29 cellular contexts compared by ENCODE assay signal in the genomic region with DNA sequence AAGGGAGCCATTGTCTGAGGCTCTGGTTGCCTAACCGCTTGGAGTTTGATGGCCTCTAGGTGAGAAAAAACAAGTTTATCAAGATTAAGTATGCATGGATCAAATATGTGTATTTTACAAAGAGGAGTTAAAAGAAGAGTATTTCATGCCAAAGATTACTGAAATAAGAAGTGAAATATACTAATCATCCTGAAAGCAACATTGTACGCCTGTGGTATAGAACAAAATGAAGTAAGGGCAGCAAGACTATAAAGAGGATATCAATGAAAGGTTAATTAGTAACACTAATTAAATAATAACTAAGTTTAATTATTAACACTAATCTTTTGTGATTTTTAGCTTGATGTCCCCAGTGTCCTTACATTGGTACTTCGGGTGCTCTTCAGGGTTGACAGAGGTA.
DNase-seq lines count a peak whose midpoint lies in the region; ATAC-seq lines count a peak whose summit lies in the region.
"Had no signal": no experiment of that assay in that cellular context is flagged by ENCODE, and none has a peak within 500 bp of the region (broad histone marks: within the 10 kb centered on the region; RNA-seq: fewer than 3 reads in every experiment).

No MANE protein-coding gene starts in this region.

- peaks cover 39% of the 10 kb centered on the region for H3K4me1 Mint-ChIP-seq in stimulated activated memory B cell treated with anti-CD40 and anti-IgM and Interleukin-4, amounts not matched to agents 10 μg/mL and 1 μg/mL and 100 μg/mL, for 72 hours
- H3K4me1 Mint-ChIP-seq: central memory CD8-positive, alpha-beta T cell; GM23338 had no signal

- ATAC-seq in GM19043 (IDR thresholded peaks at IDR 0.05; ENCODE audit: low read depth, unreplicated experiment) (peak; percentile 30), HG02938 (IDR thresholded peaks at IDR 0.05; ENCODE audit: unreplicated experiment) (peak; percentile 42), HG03354 (IDR thresholded peaks at IDR 0.05; ENCODE audit: poor library complexity, severe bottlenecking, unreplicated experiment) (peak; percentile 40), GM21825 (IDR thresholded peaks at IDR 0.05; ENCODE audit: unreplicated experiment) (no peak)
- no peak for ATAC-seq in stimulated activated memory B cell treated with anti-CD40 and anti-IgM and Interleukin-4, amounts not matched to agents 10 μg/mL and 1 μg/mL and 100 μg/mL, for 72 hours
- ATAC-seq: activated CD4-positive, CD25-positive, alpha-beta regulatory T cell treated with anti-CD3 and anti-CD28 coated beads, Interleukin-2, amount 50 U/mL, for 24 hours; activated T-cell treated with anti-CD3 and anti-CD28 coated beads, Interleukin-2, amount 50 U/mL, for 72 hours; esophagus mucosa; GM23338 had no signal

- peak overlapping the region; percentile 66 for H3K27ac Mint-ChIP-seq in stimulated activated memory B cell treated with anti-CD40 and anti-IgM and Interleukin-4, amounts not matched to agents 10 μg/mL and 1 μg/mL and 100 μg/mL, for 72 hours
- H3K27ac Mint-ChIP-seq: activated CD4-positive, alpha-beta memory T cell treated with anti-CD3 and anti-CD28 coated beads for 36 hours; activated T-cell treated with anti-CD3 and anti-CD28 coated beads, Interleukin-2, amount 50 U/mL, for 72 hours; endodermal cell; GM23338; T-helper 1 cell treated with Interleukin-12 subunit alpha and Interleukin-12 subunit beta and Interleukin-4 antibody, amounts not matched to agents 30 μg/mL and 1 μg/mL, for 36 hours had no signal

- no peaks in the 10 kb centered on the region for H3K27me3 Mint-ChIP-seq in stimulated activated memory B cell treated with anti-CD40 and anti-IgM and Interleukin-4, amounts not matched to agents 10 μg/mL and 1 μg/mL and 100 μg/mL, for 72 hours
- H3K27me3 Mint-ChIP-seq: activated CD4-positive, alpha-beta memory T cell treated with anti-CD3 and anti-CD28 coated beads for 36 hours; central memory CD8-positive, alpha-beta T cell; dendritic cell treated with granulocyte-macrophage colony-stimulating factor and Interleukin-4, amounts not matched to agents 40 ng/mL and 50 ng/mL, for 4 days had no signal

- no peak for DNase-seq in NOMO-1 treated with DMSO at 0.1 percent for 48 hours (lab: John Stamatoyannopoulos, UW; ENCODE audit: unreplicated experiment)
- no peak for DNase-seq in mucosa of gallbladder (ENCODE audit: low spot score)
- DNase-seq: activated CD4-positive, alpha-beta memory T cell treated with anti-CD3 and anti-CD28 coated beads for 36 hours; activated T-cell treated with anti-CD3 and anti-CD28 coated beads, Interleukin-2, amount 50 U/mL, for 72 hours; endodermal cell; glutamatergic neuron; Kasumi-1; mammary epithelial cell; NCI-H1436; NCI-H226; NCI-H526 treated with DMSO at 0.1 percent for 48 hours; NK-92 treated with Interleukin-12 subunit alpha and Interleukin-12 subunit beta, amount 100 ng/mL, for 24 hours; ovary; PC-9; SK-N-SH; stimulated activated CD4-positive, alpha-beta T cell treated with anti-CD3 and anti-CD28 coated beads, Interleukin-15, amount 100 ng/mL, for 24 hours; stimulated activated CD4-positive, alpha-beta T cell treated with anti-CD3 and anti-CD28 coated beads, Interleukin-4, amount 100 ng/mL, for 4 hours; transverse colon had no signal

- no peak overlapping the region for H3K4me3 Mint-ChIP-seq in stimulated activated memory B cell treated with anti-CD40 and anti-IgM and Interleukin-4, amounts not matched to agents 10 μg/mL and 1 μg/mL and 100 μg/mL, for 72 hours
- H3K4me3 Mint-ChIP-seq: activated CD4-positive, alpha-beta memory T cell treated with anti-CD3 and anti-CD28 coated beads for 36 hours; activated T-cell treated with anti-CD3 and anti-CD28 coated beads, Interleukin-2, amount 50 U/mL, for 72 hours; central memory CD8-positive, alpha-beta T cell; dendritic cell treated with granulocyte-macrophage colony-stimulating factor and Interleukin-4, amounts not matched to agents 40 ng/mL and 50 ng/mL, for 4 days; endodermal cell; GM23338; T-helper 1 cell treated with Interleukin-12 subunit alpha and Interleukin-12 subunit beta and Interleukin-4 antibody, amounts not matched to agents 30 μg/mL and 1 μg/mL, for 36 hours had no signal

- no peaks in the 10 kb centered on the region for H3K9me3 Mint-ChIP-seq in stimulated activated memory B cell treated with anti-CD40 and anti-IgM and Interleukin-4, amounts not matched to agents 10 μg/mL and 1 μg/mL and 100 μg/mL, for 72 hours
- H3K9me3 Mint-ChIP-seq: endodermal cell; T-helper 1 cell treated with Interleukin-12 subunit alpha and Interleukin-12 subunit beta and Interleukin-4 antibody, amounts not matched to agents 30 μg/mL and 1 μg/mL, for 36 hours had no signal

- no peaks in the 10 kb centered on the region for H3K36me3 Mint-ChIP-seq in stimulated activated memory B cell treated with anti-CD40 and anti-IgM and Interleukin-4, amounts not matched to agents 10 μg/mL and 1 μg/mL and 100 μg/mL, for 72 hours
- H3K36me3 Mint-ChIP-seq: activated CD4-positive, alpha-beta memory T cell treated with anti-CD3 and anti-CD28 coated beads for 36 hours had no signal

Comparison
In these comparisons a context has a peak if more than half of its experiments do, and no peak if none do; other contexts are left out.
1. ATAC-seq: peak in GM19043 (single experiment), HG02938 (single experiment) and HG03354 (single experiment); none in stimulated activated memory B cell treated with anti-CD40 and anti-IgM and Interleukin-4, amounts not matched to agents 10 μg/mL and 1 μg/mL and 100 μg/mL, for 72 hours (single experiment) and GM21825 (single experiment).